ENCODE assay signal across 8 cellular contexts in the genomic region with DNA sequence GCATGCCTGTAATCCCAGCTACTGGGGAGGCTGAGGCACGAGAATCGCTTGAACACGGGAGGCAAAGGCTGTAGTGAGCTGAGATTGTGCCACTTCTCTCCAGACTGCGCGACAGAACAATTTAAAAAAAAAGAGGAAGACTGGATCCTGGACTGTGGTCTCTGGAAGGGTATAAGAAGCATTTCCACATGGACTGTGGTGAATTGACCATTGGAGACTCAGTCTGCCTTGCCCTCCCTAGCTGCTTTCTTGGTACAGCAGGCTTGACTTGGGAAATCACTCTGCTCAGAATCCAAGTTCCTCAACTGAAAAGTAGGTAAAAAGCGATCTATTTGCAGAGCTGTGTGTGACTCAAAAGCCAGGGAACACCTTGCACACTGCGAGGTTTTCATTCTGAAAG. TPM values are rescaled to one million over a fixed set of nuclear protein-coding genes. Genes with fewer than 3 reads are reported as not detected.
A peak's percentile ranks its signal among the peaks of the same experiment; 100 is the strongest.
DNase-seq lines count a peak whose midpoint lies in the region; ATAC-seq, FAIRE-seq and TF ChIP-seq lines count a peak whose summit lies in the region.
"Had no signal": no experiment of that assay in that cellular context is flagged by ENCODE, and none has a peak within 500 bp of the region (broad histone marks: within the 10 kb centered on the region; RNA-seq: fewer than 3 reads in every experiment).

No MANE protein-coding gene starts in this region.

- H3K27ac Mint-ChIP-seq in CD4-positive, alpha-beta memory T cell = peak overlapping the region in 6 of 7 donors; percentile 74 to 100 (median 94)
- H3K27ac Mint-ChIP-seq in astrocyte (ENCODE audit: unreplicated experiment) = no peak overlapping the region

- H3K36me3 Mint-ChIP-seq in CD4-positive, alpha-beta memory T cell = peaks cover 0 to 7% of the 10 kb centered on the region in 2 donors
- peaks cover 2% of the 10 kb centered on the region for H3K36me3 Mint-ChIP-seq in astrocyte (ENCODE audit: low read depth, unreplicated experiment)

- TF ChIP-seq CTCF in astrocyte (IDR thresholded peaks at IDR 0.05; ENCODE audit: insufficient read depth, low read depth, low read length) (no peak), osteoblast (IDR thresholded peaks at IDR 0.05; ENCODE audit: extremely low read depth, low read depth, low read length) (no peak)

- DNase-seq in CD4-positive, alpha-beta memory T cell = no peak
- DNase-seq in Karpas-422 (no peak), astrocyte (ENCODE audit: low read depth) (no peak), osteoblast (ENCODE audit: insufficient read length, low spot score, missing footprints) (peak; percentile 19), foreskin melanocyte (no peak), T1000 (lab: John Stamatoyannopoulos, UW) (no peak)
- DNase-seq: brain microvascular endothelial cell had no signal

- FAIRE-seq in astrocyte (lab: Jason Lieb, UNC) = no peak

- CTCF ChIA-PET in CD4-positive, alpha-beta memory T cell (lab: Charles Lee; ENCODE audit: partially characterized antibody) = interaction anchor here (0.6 to 2.2 kb wide), 24 partner anchors 8 to 370 kb away, joined by 3 to 17 read pairs (median 4); partner anchors contain the start of genes ANKS3, DNAAF8, TFAP4 and UBALD1

- no peaks in the 10 kb centered on the region for H3K27me3 ChIP-seq in CD4-positive, alpha-beta memory T cell (ENCODE audit: insufficient read depth, low read length)
- H3K27me3 ChIP-seq in Karpas-422 (ENCODE audit: low read length) = no peaks in the 10 kb centered on the region
- no peaks in the 10 kb centered on the region for H3K27me3 ChIP-seq in astrocyte (ENCODE audit: insufficient read depth, low read length)
- H3K27me3 ChIP-seq in osteoblast (ENCODE audit: insufficient read depth, low read length) = no peaks in the 10 kb centered on the region
- H3K27me3 ChIP-seq: brain microvascular endothelial cell had no signal

- H3K36me3 ChIP-seq in CD4-positive, alpha-beta memory T cell (ENCODE audit: insufficient read depth, low read length) = no peaks in the 10 kb centered on the region
- no peaks in the 10 kb centered on the region for H3K36me3 ChIP-seq in Karpas-422 (ENCODE audit: insufficient read depth, low read length)
- H3K36me3 ChIP-seq in astrocyte (ENCODE audit: insufficient read depth, low read length) = no peaks in the 10 kb centered on the region
- no peaks in the 10 kb centered on the region for H3K36me3 ChIP-seq in osteoblast (ENCODE audit: insufficient read depth, low read length)
- H3K36me3 ChIP-seq: brain microvascular endothelial cell had no signal

- H4K20me1 ChIP-seq in Karpas-422 (ENCODE audit: insufficient read depth, low read depth, low read length) = peaks cover 7% of the 10 kb centered on the region; the same call in 1 of the 2 replicates
- peaks cover 26% of the 10 kb centered on the region for H4K20me1 ChIP-seq in astrocyte (ENCODE audit: insufficient read depth, low read length)
- peaks cover 20% of the 10 kb centered on the region for H4K20me1 ChIP-seq in osteoblast (ENCODE audit: insufficient read depth, low read length)

- POLR2A ChIA-PET in CD4-positive, alpha-beta memory T cell (lab: Charles Lee; ENCODE audit: partially characterized antibody) = interaction anchor here (0.5 to 4.4 kb wide), 13 partner anchors 9 to 772 kb away, joined by 3 to 51 read pairs (median 5); partner anchors contain the start of genes ANKS3, DNAAF8, NUDT16L1 and ROGDI

- H3K4me1 Mint-ChIP-seq in CD4-positive, alpha-beta memory T cell = peaks cover 18 to 40% (median 30%) of the 10 kb centered on the region in 4 donors
- peaks cover 18% of the 10 kb centered on the region for H3K4me1 Mint-ChIP-seq in astrocyte (ENCODE audit: low read depth, unreplicated experiment)

- peak overlapping the region in 1 of 2 donors; percentile 38 for H3K4me3 ChIP-seq in CD4-positive, alpha-beta memory T cell (ENCODE audit: low read length in 2 of 2)
- H3K4me3 ChIP-seq in Karpas-422 (ENCODE audit: low read length) = peak overlapping the region; percentile 86; the same call in 1 of the 2 replicates
- H3K4me3 ChIP-seq in astrocyte (ENCODE audit: insufficient read depth, low read depth, low read length) = no peak overlapping the region
- no peak overlapping the region for H3K4me3 ChIP-seq in osteoblast (ENCODE audit: insufficient read depth, low read length)

- intact Hi-C loops in CD4-positive, alpha-beta memory T cell (cut with micrococcal nuclease) = no loop called here

- peak overlapping the region; percentile 40 to 97 (median 94) for H3K4me3 Mint-ChIP-seq in CD4-positive, alpha-beta memory T cell
- H3K4me3 Mint-ChIP-seq in astrocyte (ENCODE audit: unreplicated experiment) = peak overlapping the region; percentile 90

- peak overlapping the region; percentile 94 for H3K27ac ChIP-seq in CD4-positive, alpha-beta memory T cell (ENCODE audit: low read depth, low read length)
- no peak overlapping the region for H3K27ac ChIP-seq in Karpas-422 (ENCODE audit: low read length)
- H3K27ac ChIP-seq in astrocyte (ENCODE audit: low read depth, low read length) = no peak overlapping the region
- no peak overlapping the region for H3K27ac ChIP-seq in osteoblast (ENCODE audit: low read depth, low read length)

- no peaks in the 10 kb centered on the region for H3K27me3 Mint-ChIP-seq in CD4-positive, alpha-beta memory T cell
- no peaks in the 10 kb centered on the region for H3K27me3 Mint-ChIP-seq in astrocyte (ENCODE audit: low read depth, unreplicated experiment)

- H3K79me2 ChIP-seq in Karpas-422 (ENCODE audit: low read length) (peaks cover 33% of the 10 kb centered on the region), astrocyte (ENCODE audit: insufficient read depth, low read length) (peaks cover 37% of the 10 kb centered on the region), osteoblast (ENCODE audit: insufficient read depth, low read length) (peaks cover 37% of the 10 kb centered on the region)

- H3K4me2 ChIP-seq in Karpas-422 (ENCODE audit: low read depth, low read length, poor library complexity, severe bottlenecking) (peak overlapping the region; percentile 78), astrocyte (ENCODE audit: low read length) (no peak overlapping the region), osteoblast (ENCODE audit: insufficient read depth, low read length) (no peak overlapping the region)

- no peak for ATAC-seq in HG03460 (IDR thresholded peaks at IDR 0.05; ENCODE audit: unreplicated experiment)

- no peaks in the 10 kb centered on the region for H3K9me3 ChIP-seq in CD4-positive, alpha-beta memory T cell (ENCODE audit: control insufficient read depth in 1 of 2, low read length in 2 of 2)
- H3K9me3 ChIP-seq in Karpas-422 (ENCODE audit: low read length) = no peaks in the 10 kb centered on the region
- no peaks in the 10 kb centered on the region for H3K9me3 ChIP-seq in astrocyte (ENCODE audit: insufficient read depth, low read depth, low read length)
- H3K9me3 ChIP-seq in osteoblast (ENCODE audit: low read depth, low read length) = no peaks in the 10 kb centered on the region

- no peaks in the 10 kb centered on the region for H3K9me3 Mint-ChIP-seq in CD4-positive, alpha-beta memory T cell
- H3K9me3 Mint-ChIP-seq in astrocyte (ENCODE audit: unreplicated experiment) = no peaks in the 10 kb centered on the region

- H3K9me2 ChIP-seq in Karpas-422 (replicated peaks; ENCODE audit: insufficient read depth, low read length) = no peaks in the 10 kb centered on the region

- H2AFZ ChIP-seq in Karpas-422 (ENCODE audit: low read length) (0 out of 2 replicates have a peak overlapping the region, but pooled peaks have one; percentile 46), astrocyte (ENCODE audit: low read depth, low read length) (no peak overlapping the region), osteoblast (ENCODE audit: low read length) (no peak overlapping the region)

- H3K9ac ChIP-seq in Karpas-422 (ENCODE audit: low read length) (peak overlapping the region; percentile 89; the same call in 1 of the 2 replicates), astrocyte (ENCODE audit: low read length) (no peak overlapping the region)

- H3K4me1 ChIP-seq in CD4-positive, alpha-beta memory T cell (ENCODE audit: insufficient read depth, low read length) = peaks cover 25% of the 10 kb centered on the region
- peaks cover 18% of the 10 kb centered on the region for H3K4me1 ChIP-seq in Karpas-422 (ENCODE audit: low read length)
- H3K4me1 ChIP-seq in astrocyte (ENCODE audit: insufficient read depth, low read length) = peaks cover 14% of the 10 kb centered on the region
- H3K4me1 ChIP-seq in osteoblast (ENCODE audit: insufficient read depth, low read length) = peaks cover 10% of the 10 kb centered on the region

RNA-seq across cellular contexts. Expression of gene MGRN1, which starts 1.0 kb away (rescaled TPM):
- 10 to 100 TPM; 62.2 to 64.1 TPM for total RNA-seq in CD4-positive, alpha-beta memory T cell
- 1 to 10 TPM; 1.2 to 7.7 TPM for polyA plus RNA-seq in CD4-positive, alpha-beta memory T cell
- 16.8 and 23.0 TPM in 2 replicates for total RNA-seq in Karpas-422 (2014; rRNA removed; shearing (Covaris generic); ENCODE audit: low replicate concordance)
- total RNA-seq in astrocyte = 89.0 and 91.5 TPM in 2 replicates
- total RNA-seq in osteoblast = 41.5 and 46.7 TPM in 2 replicates

RNA-seq across cellular contexts. Expression of gene UBALD1, which starts 8.9 kb away (rescaled TPM):
- total RNA-seq in CD4-positive, alpha-beta memory T cell = 10 to 100 TPM; 30.1 to 41.0 TPM
- polyA plus RNA-seq in CD4-positive, alpha-beta memory T cell = 1 to 10 TPM; 2.4 to 4.8 TPM
- total RNA-seq in Karpas-422 (2014; rRNA removed; shearing (Covaris generic); ENCODE audit: low replicate concordance) = 10.0 and 30.6 TPM in 2 replicates
- total RNA-seq in astrocyte (49.8 and 53.0 TPM in 2 replicates), osteoblast (6.2 and 9.4 TPM in 2 replicates)
